ENCODE assay signal across 24 cellular contexts in genomic region chrX:107559506-107559905, GRCh38.
DNase-seq lines count a peak whose midpoint lies in the region; ATAC-seq and TF ChIP-seq lines count a peak whose summit lies in the region.
"Had no signal": no experiment of that assay in that cellular context is flagged by ENCODE, and none has a peak within 500 bp of the region (broad histone marks: within the 10 kb centered on the region; RNA-seq: fewer than 3 reads in every experiment).

No MANE protein-coding gene starts in this region.

- POLR2A ChIA-PET in PC-9 (lab: Charles Lee; ENCODE audit: unreplicated experiment): no interaction called here
- POLR2A ChIA-PET in HEK293T (lab: Yijun Ruan, JAX): no interaction called here

- no peak overlapping the region for H3K27ac ChIP-seq in GM23248
- no peak overlapping the region for H3K27ac ChIP-seq in PC-9
- no peak overlapping the region for H3K27ac ChIP-seq in gastrocnemius medialis
- H3K27ac ChIP-seq: A549, RWPE1 had no signal

- BruUV-seq in PC-9 (replicated peaks; lab: Mats Ljungman, UMichigan): no TSS peak

- H2AFZ ChIP-seq in GM23248 (no peak overlapping the region), PC-9 (no peak overlapping the region)
- H2AFZ ChIP-seq: GM23338 had no signal

- intact Hi-C loops in PC-9 (cut with micrococcal nuclease; ENCODE audit: unreplicated experiment): no loop called here
- intact Hi-C loops in gastrocnemius medialis (cut with DNase I; ENCODE audit: low total_unique reads): no loop called here

- DNase-seq in GM23248 (peak; percentile 27), PC-9 (peak; percentile 14 to 59), iris pigment epithelial cell (ENCODE audit: low read depth) (peak; percentile 12), DMS53 (lab: John Stamatoyannopoulos, UW) (no peak), gastrocnemius medialis (no peak), HEK293T (ENCODE audit: extremely low spot score) (no peak)
- no peak for DNase-seq in stimulated activated naive CD4-positive, alpha-beta T cell treated with Interleukin-2 at 50 U/mL for 16 hours (lab: John Stamatoyannopoulos, UW)
- DNase-seq: C1 segment of cervical spinal cord; CD4-positive, alpha-beta memory T cell; COR-L47; DMS79; H9; KBM-7; MM.1S; NCI-H2029; NCI-H446; NCI-H524 treated with DMSO at 0.1 percent for 48 hours; NCI-H774; PC-3; SHP77; T-cell had no signal

- H3K9ac ChIP-seq in GM23248: no peak overlapping the region

- no peaks in the 10 kb centered on the region for H3K36me3 ChIP-seq in GM23248 (ENCODE audit: low read depth)
- no peaks in the 10 kb centered on the region for H3K36me3 ChIP-seq in PC-9 (ENCODE audit: low read depth)
- no peaks in the 10 kb centered on the region for H3K36me3 ChIP-seq in gastrocnemius medialis

- peaks cover 35% of the 10 kb centered on the region for H3K4me1 ChIP-seq in GM23248 (ENCODE audit: insufficient read depth)
- peaks cover 28% of the 10 kb centered on the region for H3K4me1 ChIP-seq in PC-9 (replicated peaks; ENCODE audit: insufficient read depth)
- no peaks in the 10 kb centered on the region for H3K4me1 ChIP-seq in gastrocnemius medialis
- H3K4me1 ChIP-seq: A549 had no signal

- no peak for ATAC-seq in gastrocnemius medialis
- ATAC-seq: A549, GM23338, PC-3, T-cell had no signal

- H3K9me2 ChIP-seq in GM23248 (ENCODE audit: insufficient read depth) (no peaks in the 10 kb centered on the region), PC-9 (ENCODE audit: insufficient read depth) (no peaks in the 10 kb centered on the region)

- no peak for TF ChIP-seq POLR2A in gastrocnemius medialis (IDR thresholded peaks at IDR 0.05)

- no peak overlapping the region for H3K4me3 ChIP-seq in GM23248
- no peak overlapping the region for H3K4me3 ChIP-seq in PC-9
- no peak overlapping the region for H3K4me3 ChIP-seq in gastrocnemius medialis
- H3K4me3 ChIP-seq: A549, GM23338 had no signal

- no peaks in the 10 kb centered on the region for H3K9me3 ChIP-seq in GM23248 (ENCODE audit: low read depth)
- H3K9me3 ChIP-seq in PC-9 (ENCODE audit: insufficient read depth, low read depth): no peaks in the 10 kb centered on the region
- no peaks in the 10 kb centered on the region for H3K9me3 ChIP-seq in gastrocnemius medialis
- H3K9me3 ChIP-seq: A549 had no signal

- no peaks in the 10 kb centered on the region for H3K27me3 ChIP-seq in GM23248 (replicated peaks; ENCODE audit: insufficient read depth)
- no peaks in the 10 kb centered on the region for H3K27me3 ChIP-seq in PC-9 (ENCODE audit: insufficient read depth, low read depth)
- H3K27me3 ChIP-seq in gastrocnemius medialis: no peaks in the 10 kb centered on the region

- H4K20me1 ChIP-seq in GM23248 (ENCODE audit: insufficient read depth): no peaks in the 10 kb centered on the region
- H4K20me1 ChIP-seq in PC-9 (ENCODE audit: insufficient read depth): no peaks in the 10 kb centered on the region

- H3K4me2 ChIP-seq in GM23248 (ENCODE audit: unreplicated experiment) (no peak overlapping the region), PC-9 (no peak overlapping the region)
- H3K4me2 ChIP-seq: A549, GM23338 had no signal

- H3K79me2 ChIP-seq in GM23248 (ENCODE audit: insufficient read depth) (no peaks in the 10 kb centered on the region), PC-9 (ENCODE audit: low read depth) (no peaks in the 10 kb centered on the region)

- CTCF ChIA-PET in PC-9 (lab: Charles Lee): no interaction called here
- CTCF ChIA-PET in HEK293T (lab: Yijun Ruan, JAX): no interaction called here

- TF ChIP-seq CTCF in PC-9 (conservative IDR thresholded peaks at IDR 0.05): no peak
- no peak for TF ChIP-seq CTCF in gastrocnemius medialis (IDR thresholded peaks at IDR 0.05 in 4 of 5, conservative IDR thresholded peaks at IDR 0.05 in 1 of 5)

- in situ Hi-C loops in GM23248 (cut with MboI) (no loop called here), gastrocnemius medialis (cut with MboI; ENCODE audit: low sequenced_read_pairs in 4 of 4) (no loop called here)

- H3F3A ChIP-seq in GM23248 (ENCODE audit: insufficient read depth) (peaks cover 18% of the 10 kb centered on the region; the same call in 1 of the 2 replicates), PC-9 (ENCODE audit: insufficient read depth, low read depth) (peaks cover 13% of the 10 kb centered on the region; the same call in 1 of the 2 replicates)

TF ChIP-seq in HEK293T, 16 proteins besides CTCF, POLR2A, EP300 and RAD21:
- no peak for TF ChIP-seq BHLHE40 (IDR thresholded peaks at IDR 0.05; ENCODE audit: borderline replicate concordance)
- no peak for TF ChIP-seq ZNF384 (IDR thresholded peaks at IDR 0.05)
- no peak for TF ChIP-seq TARDBP (IDR thresholded peaks at IDR 0.05)

Comparison
In these comparisons a context has a peak if more than half of its experiments do, and no peak if none do; other contexts are left out.
1. DNase-seq: peak in GM23248 (single experiment), PC-9 (2 of 2) and iris pigment epithelial cell (single experiment); none in DMS53 (single experiment), gastrocnemius medialis (0 of 2), HEK293T (single experiment) and stimulated activated naive CD4-positive, alpha-beta T cell treated with Interleukin-2 at 50 U/mL for 16 hours (single experiment).